In the genomic region with DNA sequence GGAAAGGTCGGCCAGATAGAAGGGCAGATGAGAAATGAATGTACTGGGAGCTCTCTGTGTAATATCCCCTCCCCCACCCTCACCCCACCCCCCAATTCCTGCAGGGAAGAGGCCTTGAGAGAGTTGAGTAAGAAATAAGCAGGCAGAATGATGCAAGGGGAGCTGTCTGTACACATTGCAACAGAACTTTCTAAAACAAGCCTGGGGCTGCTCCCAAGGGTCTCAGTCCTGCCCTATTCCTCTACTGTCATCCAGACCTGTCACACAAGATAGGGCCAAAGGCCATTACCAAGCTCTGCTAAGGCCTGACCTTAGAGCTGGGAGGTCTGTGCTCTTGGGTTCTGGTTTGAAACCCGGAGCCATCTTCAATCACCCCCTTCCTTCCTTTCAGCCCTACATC, we compare ENCODE assay signal across 1 cellular context.
A peak's percentile ranks its signal among the peaks of the same experiment; 100 is the strongest.
TF ChIP-seq lines count a peak whose summit lies in the region.

No MANE protein-coding gene starts in this region.

TF ChIP-seq in HepG2, 621 proteins besides CTCF, POLR2A, EP300 and RAD21 (continued from another document and continues in another):
- no peak for TF ChIP-seq NFKB2 (CRISPR knock-in tag; IDR thresholded peaks at IDR 0.05; ENCODE audit: borderline replicate concordance)
- TF ChIP-seq ZNF547 (CRISPR knock-in tag; IDR thresholded peaks at IDR 0.05): no peak
- TF ChIP-seq DPF2 (CRISPR knock-in tag; IDR thresholded peaks at IDR 0.05; ENCODE audit: borderline replicate concordance, low read depth): peak; percentile 75
- TF ChIP-seq, protein P1, sequence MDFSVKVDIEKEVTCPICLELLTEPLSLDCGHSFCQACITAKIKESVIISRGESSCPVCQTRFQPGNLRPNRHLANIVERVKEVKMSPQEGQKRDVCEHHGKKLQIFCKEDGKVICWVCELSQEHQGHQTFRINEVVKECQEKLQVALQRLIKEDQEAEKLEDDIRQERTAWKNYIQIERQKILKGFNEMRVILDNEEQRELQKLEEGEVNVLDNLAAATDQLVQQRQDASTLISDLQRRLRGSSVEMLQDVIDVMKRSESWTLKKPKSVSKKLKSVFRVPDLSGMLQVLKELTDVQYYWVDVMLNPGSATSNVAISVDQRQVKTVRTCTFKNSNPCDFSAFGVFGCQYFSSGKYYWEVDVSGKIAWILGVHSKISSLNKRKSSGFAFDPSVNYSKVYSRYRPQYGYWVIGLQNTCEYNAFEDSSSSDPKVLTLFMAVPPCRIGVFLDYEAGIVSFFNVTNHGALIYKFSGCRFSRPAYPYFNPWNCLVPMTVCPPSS (IDR thresholded peaks at IDR 0.05): no peak
- TF ChIP-seq SATB2 (CRISPR knock-in tag; IDR thresholded peaks at IDR 0.05): no peak
- no peak for TF ChIP-seq ZNF780A (CRISPR knock-in tag; IDR thresholded peaks at IDR 0.05)
- peak; percentile 71; the same call in 1 of the 2 replicates for TF ChIP-seq CHD2 (IDR thresholded peaks at IDR 0.05; ENCODE audit: low read depth, low read length)
- no peak for TF ChIP-seq ZNF446 (CRISPR knock-in tag; IDR thresholded peaks at IDR 0.05)
- TF ChIP-seq, protein P2, sequence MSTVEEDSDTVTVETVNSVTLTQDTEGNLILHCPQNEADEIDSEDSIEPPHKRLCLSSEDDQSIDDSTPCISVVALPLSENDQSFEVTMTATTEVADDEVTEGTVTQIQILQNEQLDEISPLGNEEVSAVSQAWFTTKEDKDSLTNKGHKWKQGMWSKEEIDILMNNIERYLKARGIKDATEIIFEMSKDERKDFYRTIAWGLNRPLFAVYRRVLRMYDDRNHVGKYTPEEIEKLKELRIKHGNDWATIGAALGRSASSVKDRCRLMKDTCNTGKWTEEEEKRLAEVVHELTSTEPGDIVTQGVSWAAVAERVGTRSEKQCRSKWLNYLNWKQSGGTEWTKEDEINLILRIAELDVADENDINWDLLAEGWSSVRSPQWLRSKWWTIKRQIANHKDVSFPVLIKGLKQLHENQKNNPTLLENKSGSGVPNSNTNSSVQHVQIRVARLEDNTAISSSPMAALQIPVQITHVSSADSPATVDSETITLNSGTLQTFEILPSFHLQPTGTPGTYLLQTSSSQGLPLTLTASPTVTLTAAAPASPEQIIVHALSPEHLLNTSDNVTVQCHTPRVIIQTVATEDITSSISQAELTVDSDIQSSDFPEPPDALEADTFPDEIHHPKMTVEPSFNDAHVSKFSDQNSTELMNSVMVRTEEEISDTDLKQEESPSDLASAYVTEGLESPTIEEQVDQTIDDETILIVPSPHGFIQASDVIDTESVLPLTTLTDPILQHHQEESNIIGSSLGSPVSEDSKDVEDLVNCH (CRISPR knock-in tag; IDR thresholded peaks at IDR 0.05): no peak
- TF ChIP-seq, protein P3, sequence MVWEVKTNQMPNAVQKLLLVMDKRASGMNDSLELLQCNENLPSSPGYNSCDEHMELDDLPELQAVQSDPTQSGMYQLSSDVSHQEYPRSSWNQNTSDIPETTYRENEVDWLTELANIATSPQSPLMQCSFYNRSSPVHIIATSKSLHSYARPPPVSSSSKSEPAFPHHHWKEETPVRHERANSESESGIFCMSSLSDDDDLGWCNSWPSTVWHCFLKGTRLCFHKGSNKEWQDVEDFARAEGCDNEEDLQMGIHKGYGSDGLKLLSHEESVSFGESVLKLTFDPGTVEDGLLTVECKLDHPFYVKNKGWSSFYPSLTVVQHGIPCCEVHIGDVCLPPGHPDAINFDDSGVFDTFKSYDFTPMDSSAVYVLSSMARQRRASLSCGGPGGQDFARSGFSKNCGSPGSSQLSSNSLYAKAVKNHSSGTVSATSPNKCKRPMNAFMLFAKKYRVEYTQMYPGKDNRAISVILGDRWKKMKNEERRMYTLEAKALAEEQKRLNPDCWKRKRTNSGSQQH (CRISPR knock-in tag; IDR thresholded peaks at IDR 0.05; ENCODE audit: low read depth): no peak
- TF ChIP-seq, protein P4, sequence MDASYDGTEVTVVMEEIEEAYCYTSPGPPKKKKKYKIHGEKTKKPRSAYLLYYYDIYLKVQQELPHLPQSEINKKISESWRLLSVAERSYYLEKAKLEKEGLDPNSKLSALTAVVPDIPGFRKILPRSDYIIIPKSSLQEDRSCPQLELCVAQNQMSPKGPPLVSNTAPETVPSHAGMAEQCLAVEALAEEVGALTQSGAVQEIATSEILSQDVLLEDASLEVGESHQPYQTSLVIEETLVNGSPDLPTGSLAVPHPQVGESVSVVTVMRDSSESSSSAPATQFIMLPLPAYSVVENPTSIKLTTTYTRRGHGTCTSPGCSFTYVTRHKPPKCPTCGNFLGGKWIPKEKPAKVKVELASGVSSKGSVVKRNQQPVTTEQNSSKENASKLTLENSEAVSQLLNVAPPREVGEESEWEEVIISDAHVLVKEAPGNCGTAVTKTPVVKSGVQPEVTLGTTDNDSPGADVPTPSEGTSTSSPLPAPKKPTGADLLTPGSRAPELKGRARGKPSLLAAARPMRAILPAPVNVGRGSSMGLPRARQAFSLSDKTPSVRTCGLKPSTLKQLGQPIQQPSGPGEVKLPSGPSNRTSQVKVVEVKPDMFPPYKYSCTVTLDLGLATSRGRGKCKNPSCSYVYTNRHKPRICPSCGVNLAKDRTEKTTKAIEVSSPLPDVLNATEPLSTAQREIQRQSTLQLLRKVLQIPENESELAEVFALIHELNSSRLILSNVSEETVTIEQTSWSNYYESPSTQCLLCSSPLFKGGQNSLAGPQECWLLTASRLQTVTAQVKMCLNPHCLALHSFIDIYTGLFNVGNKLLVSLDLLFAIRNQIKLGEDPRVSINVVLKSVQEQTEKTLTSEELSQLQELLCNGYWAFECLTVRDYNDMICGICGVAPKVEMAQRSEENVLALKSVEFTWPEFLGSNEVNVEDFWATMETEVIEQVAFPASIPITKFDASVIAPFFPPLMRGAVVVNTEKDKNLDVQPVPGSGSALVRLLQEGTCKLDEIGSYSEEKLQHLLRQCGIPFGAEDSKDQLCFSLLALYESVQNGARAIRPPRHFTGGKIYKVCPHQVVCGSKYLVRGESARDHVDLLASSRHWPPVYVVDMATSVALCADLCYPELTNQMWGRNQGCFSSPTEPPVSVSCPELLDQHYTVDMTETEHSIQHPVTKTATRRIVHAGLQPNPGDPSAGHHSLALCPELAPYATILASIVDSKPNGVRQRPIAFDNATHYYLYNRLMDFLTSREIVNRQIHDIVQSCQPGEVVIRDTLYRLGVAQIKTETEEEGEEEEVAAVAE (CRISPR knock-in tag; IDR thresholded peaks at IDR 0.05; ENCODE audit: borderline replicate concordance): peak; percentile 63; the same call in 1 of the 2 replicates
- TF ChIP-seq, protein P5, sequence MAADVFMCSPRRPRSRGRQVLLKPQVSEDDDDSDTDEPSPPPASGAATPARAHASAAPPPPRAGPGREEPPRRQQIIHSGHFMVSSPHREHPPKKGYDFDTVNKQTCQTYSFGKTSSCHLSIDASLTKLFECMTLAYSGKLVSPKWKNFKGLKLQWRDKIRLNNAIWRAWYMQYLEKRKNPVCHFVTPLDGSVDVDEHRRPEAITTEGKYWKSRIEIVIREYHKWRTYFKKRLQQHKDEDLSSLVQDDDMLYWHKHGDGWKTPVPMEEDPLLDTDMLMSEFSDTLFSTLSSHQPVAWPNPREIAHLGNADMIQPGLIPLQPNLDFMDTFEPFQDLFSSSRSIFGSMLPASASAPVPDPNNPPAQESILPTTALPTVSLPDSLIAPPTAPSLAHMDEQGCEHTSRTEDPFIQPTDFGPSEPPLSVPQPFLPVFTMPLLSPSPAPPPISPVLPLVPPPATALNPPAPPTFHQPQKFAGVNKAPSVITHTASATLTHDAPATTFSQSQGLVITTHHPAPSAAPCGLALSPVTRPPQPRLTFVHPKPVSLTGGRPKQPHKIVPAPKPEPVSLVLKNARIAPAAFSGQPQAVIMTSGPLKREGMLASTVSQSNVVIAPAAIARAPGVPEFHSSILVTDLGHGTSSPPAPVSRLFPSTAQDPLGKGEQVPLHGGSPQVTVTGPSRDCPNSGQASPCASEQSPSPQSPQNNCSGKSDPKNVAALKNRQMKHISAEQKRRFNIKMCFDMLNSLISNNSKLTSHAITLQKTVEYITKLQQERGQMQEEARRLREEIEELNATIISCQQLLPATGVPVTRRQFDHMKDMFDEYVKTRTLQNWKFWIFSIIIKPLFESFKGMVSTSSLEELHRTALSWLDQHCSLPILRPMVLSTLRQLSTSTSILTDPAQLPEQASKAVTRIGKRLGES (CRISPR knock-in tag; IDR thresholded peaks at IDR 0.05; ENCODE audit: borderline replicate concordance): no peak
- no peak for TF ChIP-seq MIXL1 (CRISPR knock-in tag; IDR thresholded peaks at IDR 0.05)
- TF ChIP-seq, protein P6, sequence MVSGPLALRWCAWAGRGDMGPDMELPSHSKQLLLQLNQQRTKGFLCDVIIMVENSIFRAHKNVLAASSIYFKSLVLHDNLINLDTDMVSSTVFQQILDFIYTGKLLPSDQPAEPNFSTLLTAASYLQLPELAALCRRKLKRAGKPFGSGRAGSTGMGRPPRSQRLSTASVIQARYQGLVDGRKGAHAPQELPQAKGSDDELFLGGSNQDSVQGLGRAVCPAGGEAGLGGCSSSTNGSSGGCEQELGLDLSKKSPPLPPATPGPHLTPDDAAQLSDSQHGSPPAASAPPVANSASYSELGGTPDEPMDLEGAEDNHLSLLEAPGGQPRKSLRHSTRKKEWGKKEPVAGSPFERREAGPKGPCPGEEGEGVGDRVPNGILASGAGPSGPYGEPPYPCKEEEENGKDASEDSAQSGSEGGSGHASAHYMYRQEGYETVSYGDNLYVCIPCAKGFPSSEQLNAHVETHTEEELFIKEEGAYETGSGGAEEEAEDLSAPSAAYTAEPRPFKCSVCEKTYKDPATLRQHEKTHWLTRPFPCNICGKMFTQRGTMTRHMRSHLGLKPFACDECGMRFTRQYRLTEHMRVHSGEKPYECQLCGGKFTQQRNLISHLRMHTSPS (CRISPR knock-in tag; IDR thresholded peaks at IDR 0.05; ENCODE audit: low read depth): no peak
- peak; percentile 63 for TF ChIP-seq SAP130 (CRISPR knock-in tag; IDR thresholded peaks at IDR 0.05; ENCODE audit: low read depth)
- TF ChIP-seq TCF7 (IDR thresholded peaks at IDR 0.05; ENCODE audit: low read depth): 0 out of 2 replicates have a peak, but pooled peaks have one; percentile 41
- TF ChIP-seq DMAP1 (CRISPR knock-in tag; IDR thresholded peaks at IDR 0.05): peak; percentile 41; the same call in 1 of the 2 replicates
- TF ChIP-seq SRSF1 (optimal IDR thresholded peaks at IDR 0.05; ENCODE audit: low read depth, low read length): no peak
- TF ChIP-seq ZBTB3 (CRISPR knock-in tag; IDR thresholded peaks at IDR 0.05; ENCODE audit: borderline replicate concordance, low read depth): no peak
- TF ChIP-seq CBX2 (IDR thresholded peaks at IDR 0.05; ENCODE audit: low read depth, low read length): no peak
- TF ChIP-seq CBX2 (CRISPR knock-in tag; IDR thresholded peaks at IDR 0.05; ENCODE audit: low read depth): no peak
- no peak for TF ChIP-seq SCMH1 (CRISPR knock-in tag; IDR thresholded peaks at IDR 0.05; ENCODE audit: borderline replicate concordance)
- TF ChIP-seq, protein P7, sequence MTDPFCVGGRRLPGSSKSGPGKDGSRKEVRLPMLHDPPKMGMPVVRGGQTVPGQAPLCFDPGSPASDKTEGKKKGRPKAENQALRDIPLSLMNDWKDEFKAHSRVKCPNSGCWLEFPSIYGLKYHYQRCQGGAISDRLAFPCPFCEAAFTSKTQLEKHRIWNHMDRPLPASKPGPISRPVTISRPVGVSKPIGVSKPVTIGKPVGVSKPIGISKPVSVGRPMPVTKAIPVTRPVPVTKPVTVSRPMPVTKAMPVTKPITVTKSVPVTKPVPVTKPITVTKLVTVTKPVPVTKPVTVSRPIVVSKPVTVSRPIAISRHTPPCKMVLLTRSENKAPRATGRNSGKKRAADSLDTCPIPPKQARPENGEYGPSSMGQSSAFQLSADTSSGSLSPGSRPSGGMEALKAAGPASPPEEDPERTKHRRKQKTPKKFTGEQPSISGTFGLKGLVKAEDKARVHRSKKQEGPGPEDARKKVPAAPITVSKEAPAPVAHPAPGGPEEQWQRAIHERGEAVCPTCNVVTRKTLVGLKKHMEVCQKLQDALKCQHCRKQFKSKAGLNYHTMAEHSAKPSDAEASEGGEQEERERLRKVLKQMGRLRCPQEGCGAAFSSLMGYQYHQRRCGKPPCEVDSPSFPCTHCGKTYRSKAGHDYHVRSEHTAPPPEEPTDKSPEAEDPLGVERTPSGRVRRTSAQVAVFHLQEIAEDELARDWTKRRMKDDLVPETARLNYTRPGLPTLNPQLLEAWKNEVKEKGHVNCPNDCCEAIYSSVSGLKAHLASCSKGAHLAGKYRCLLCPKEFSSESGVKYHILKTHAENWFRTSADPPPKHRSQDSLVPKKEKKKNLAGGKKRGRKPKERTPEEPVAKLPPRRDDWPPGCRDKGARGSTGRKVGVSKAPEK (CRISPR knock-in tag; IDR thresholded peaks at IDR 0.05; ENCODE audit: borderline replicate concordance): no peak
- TF ChIP-seq CCDC6 (CRISPR knock-in tag; IDR thresholded peaks at IDR 0.05): peak; percentile 51; the same call in 1 of the 2 replicates
- TF ChIP-seq ZNF143 (CRISPR knock-in tag; IDR thresholded peaks at IDR 0.05): no peak
- TF ChIP-seq ATM (IDR thresholded peaks at IDR 0.05; ENCODE audit: borderline replicate concordance): no peak
- no peak for TF ChIP-seq TAF1 (CRISPR knock-in tag; IDR thresholded peaks at IDR 0.05)
- TF ChIP-seq ZNF724P (CRISPR knock-in tag; IDR thresholded peaks at IDR 0.05; ENCODE audit: borderline replicate concordance): no peak
- TF ChIP-seq, protein P8, sequence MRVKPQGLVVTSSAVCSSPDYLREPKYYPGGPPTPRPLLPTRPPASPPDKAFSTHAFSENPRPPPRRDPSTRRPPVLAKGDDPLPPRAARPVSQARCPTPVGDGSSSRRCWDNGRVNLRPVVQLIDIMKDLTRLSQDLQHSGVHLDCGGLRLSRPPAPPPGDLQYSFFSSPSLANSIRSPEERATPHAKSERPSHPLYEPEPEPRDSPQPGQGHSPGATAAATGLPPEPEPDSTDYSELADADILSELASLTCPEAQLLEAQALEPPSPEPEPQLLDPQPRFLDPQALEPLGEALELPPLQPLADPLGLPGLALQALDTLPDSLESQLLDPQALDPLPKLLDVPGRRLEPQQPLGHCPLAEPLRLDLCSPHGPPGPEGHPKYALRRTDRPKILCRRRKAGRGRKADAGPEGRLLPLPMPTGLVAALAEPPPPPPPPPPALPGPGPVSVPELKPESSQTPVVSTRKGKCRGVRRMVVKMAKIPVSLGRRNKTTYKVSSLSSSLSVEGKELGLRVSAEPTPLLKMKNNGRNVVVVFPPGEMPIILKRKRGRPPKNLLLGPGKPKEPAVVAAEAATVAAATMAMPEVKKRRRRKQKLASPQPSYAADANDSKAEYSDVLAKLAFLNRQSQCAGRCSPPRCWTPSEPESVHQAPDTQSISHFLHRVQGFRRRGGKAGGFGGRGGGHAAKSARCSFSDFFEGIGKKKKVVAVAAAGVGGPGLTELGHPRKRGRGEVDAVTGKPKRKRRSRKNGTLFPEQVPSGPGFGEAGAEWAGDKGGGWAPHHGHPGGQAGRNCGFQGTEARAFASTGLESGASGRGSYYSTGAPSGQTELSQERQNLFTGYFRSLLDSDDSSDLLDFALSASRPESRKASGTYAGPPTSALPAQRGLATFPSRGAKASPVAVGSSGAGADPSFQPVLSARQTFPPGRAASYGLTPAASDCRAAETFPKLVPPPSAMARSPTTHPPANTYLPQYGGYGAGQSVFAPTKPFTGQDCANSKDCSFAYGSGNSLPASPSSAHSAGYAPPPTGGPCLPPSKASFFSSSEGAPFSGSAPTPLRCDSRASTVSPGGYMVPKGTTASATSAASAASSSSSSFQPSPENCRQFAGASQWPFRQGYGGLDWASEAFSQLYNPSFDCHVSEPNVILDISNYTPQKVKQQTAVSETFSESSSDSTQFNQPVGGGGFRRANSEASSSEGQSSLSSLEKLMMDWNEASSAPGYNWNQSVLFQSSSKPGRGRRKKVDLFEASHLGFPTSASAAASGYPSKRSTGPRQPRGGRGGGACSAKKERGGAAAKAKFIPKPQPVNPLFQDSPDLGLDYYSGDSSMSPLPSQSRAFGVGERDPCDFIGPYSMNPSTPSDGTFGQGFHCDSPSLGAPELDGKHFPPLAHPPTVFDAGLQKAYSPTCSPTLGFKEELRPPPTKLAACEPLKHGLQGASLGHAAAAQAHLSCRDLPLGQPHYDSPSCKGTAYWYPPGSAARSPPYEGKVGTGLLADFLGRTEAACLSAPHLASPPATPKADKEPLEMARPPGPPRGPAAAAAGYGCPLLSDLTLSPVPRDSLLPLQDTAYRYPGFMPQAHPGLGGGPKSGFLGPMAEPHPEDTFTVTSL (CRISPR knock-in tag; IDR thresholded peaks at IDR 0.05; ENCODE audit: borderline replicate concordance): no peak
